22 cellular contexts compared by ENCODE assay signal in the genomic region with DNA sequence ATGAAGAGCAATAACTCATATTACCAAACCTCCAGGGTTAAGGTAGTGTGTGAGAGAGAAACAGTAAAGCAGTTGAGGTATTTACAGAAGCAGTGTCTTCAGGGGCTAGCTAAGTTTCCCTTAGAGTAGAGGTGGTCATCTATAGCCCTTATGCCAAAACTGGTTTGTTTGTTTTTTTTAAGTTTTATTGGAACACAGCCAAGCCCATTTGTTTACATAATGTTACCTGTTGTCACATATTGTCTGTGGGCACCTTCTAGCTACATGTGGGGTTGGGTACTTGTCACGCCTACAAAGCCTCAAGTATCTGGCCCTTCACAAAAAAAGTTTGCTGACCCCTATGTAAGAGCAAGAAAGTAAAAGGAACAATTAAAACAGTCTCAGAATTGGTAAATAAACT. TPM values are rescaled to one million over a fixed set of nuclear protein-coding genes. Genes with fewer than 3 reads are reported as not detected.
DNase-seq lines count a peak whose midpoint lies in the region; ATAC-seq and TF ChIP-seq lines count a peak whose summit lies in the region.
"Had no signal": no experiment of that assay in that cellular context is flagged by ENCODE, and none has a peak within 500 bp of the region (broad histone marks: within the 10 kb centered on the region; RNA-seq: fewer than 3 reads in every experiment).

No MANE protein-coding gene starts in this region.

- DNase-seq in activated naive CD4-positive, alpha-beta T cell treated with anti-CD3 and anti-CD28 coated beads, Interleukin-2, amount 10 ng/mL, durations not matched to agents 7 days and 5 days, result no peak
- DNase-seq in PC-9, result no peak
- no peak for DNase-seq in chondrocyte (ENCODE audit: low spot score)
- DNase-seq in osteoblast (ENCODE audit: insufficient read length, low spot score, missing footprints), result no peak
- no peak for DNase-seq in hippocampal formation (lab: John Stamatoyannopoulos, UW)
- no peak for DNase-seq in NCI-H1436 (lab: John Stamatoyannopoulos, UW)
- DNase-seq: activated CD4-positive, alpha-beta T cell treated with anti-CD3 and anti-CD28 coated beads, Interleukin-2, amount 50 U/mL, for 48 hours; activated naive CD4-positive, alpha-beta T cell treated with anti-CD3 and anti-CD28 coated beads, Interleukin-2, amount 50 U/mL, for 16 hours; activated T-cell treated with anti-CD3 and anti-CD28 coated beads, Interleukin-2, amount 50 U/mL, for 1 hour; foreskin fibroblast; KBM-7; NCI-H1694 treated with DMSO at 0.1 percent for 48 hours; PC-3; SHP77; stimulated activated CD4-positive, alpha-beta T cell treated with anti-CD3 and anti-CD28 coated beads, Interleukin-4, amount 100 ng/mL, for 1 hour; stimulated activated naive CD4-positive, alpha-beta T cell treated with Interleukin-2 at 50 U/mL for 16 hours; tibial artery had no signal

- CTCF ChIA-PET in activated naive CD4-positive, alpha-beta T cell treated with anti-CD3 and anti-CD28 coated beads, Interleukin-2, amount 10 ng/mL, durations not matched to agents 7 days and 5 days (lab: Charles Lee), result interaction anchor here (0.7 kb wide), 1 partner anchor 161 kb away, joined by 3 read pairs; no protein-coding TSS in a partner anchor
- CTCF ChIA-PET in PC-9 (lab: Charles Lee), result no interaction called here

- H3K4me1 Mint-ChIP-seq in activated naive CD4-positive, alpha-beta T cell treated with anti-CD3 and anti-CD28 coated beads, Interleukin-2, amount 50 U/mL, for 24 hours, result peaks cover 13% of the 10 kb centered on the region
- H3K4me1 Mint-ChIP-seq in activated naive CD4-positive, alpha-beta T cell treated with anti-CD3 and anti-CD28 coated beads, Interleukin-2, amount 10 ng/mL, durations not matched to agents 7 days and 5 days, result peaks cover 5% of the 10 kb centered on the region
- H3K4me1 Mint-ChIP-seq in chondrocyte (ENCODE audit: low read depth), result peaks cover 31% of the 10 kb centered on the region

- 0 out of 2 replicates have a peak overlapping the region, but pooled peaks have one; percentile 1 for H3K27ac ChIP-seq in PC-9
- H3K27ac ChIP-seq in osteoblast (ENCODE audit: low read depth, low read length), result peak overlapping the region; percentile 33
- H3K27ac ChIP-seq: tibial artery had no signal

- H3K4me3 ChIP-seq in PC-9 (no peak overlapping the region), osteoblast (ENCODE audit: insufficient read depth, low read length) (no peak overlapping the region)
- H3K4me3 ChIP-seq: HAP-1, tibial artery had no signal

- H3K79me2 ChIP-seq in PC-9 (ENCODE audit: low read depth) (peaks cover 9% of the 10 kb centered on the region), osteoblast (ENCODE audit: insufficient read depth, low read length) (peaks cover 42% of the 10 kb centered on the region)

- H2AFZ ChIP-seq in PC-9, result no peak overlapping the region
- no peak overlapping the region for H2AFZ ChIP-seq in osteoblast (ENCODE audit: low read length)

- POLR2A ChIA-PET in PC-9 (lab: Charles Lee; ENCODE audit: unreplicated experiment), result no interaction called here

- BruUV-seq in PC-9 (replicated peaks; lab: Mats Ljungman, UMichigan), result no TSS peak

- H3K9me3 ChIP-seq in PC-9 (ENCODE audit: insufficient read depth, low read depth) (no peaks in the 10 kb centered on the region), osteoblast (ENCODE audit: low read depth, low read length) (no peaks in the 10 kb centered on the region)
- H3K9me3 ChIP-seq: HAP-1, tibial artery had no signal

- H3K36me3 ChIP-seq in PC-9 (ENCODE audit: low read depth) (peaks cover 24% of the 10 kb centered on the region), osteoblast (ENCODE audit: insufficient read depth, low read length) (peaks cover 60% of the 10 kb centered on the region)

- peaks cover 34% of the 10 kb centered on the region for H3F3A ChIP-seq in PC-9 (ENCODE audit: insufficient read depth, low read depth)

- no peak overlapping the region for H3K4me3 Mint-ChIP-seq in activated naive CD4-positive, alpha-beta T cell treated with anti-CD3 and anti-CD28 coated beads, Interleukin-2, amount 50 U/mL, for 24 hours
- no peak overlapping the region for H3K4me3 Mint-ChIP-seq in activated naive CD4-positive, alpha-beta T cell treated with anti-CD3 and anti-CD28 coated beads, Interleukin-2, amount 10 ng/mL, durations not matched to agents 7 days and 5 days
- H3K4me3 Mint-ChIP-seq in chondrocyte (ENCODE audit: unreplicated experiment), result no peak overlapping the region
- H3K4me3 Mint-ChIP-seq: T-helper 1 cell treated with Interleukin-12 subunit alpha and Interleukin-12 subunit beta and Interleukin-4 antibody, amounts not matched to agents 30 μg/mL and 1 μg/mL, for 36 hours; WTC11 had no signal

- no peaks in the 10 kb centered on the region for H3K27me3 Mint-ChIP-seq in activated naive CD4-positive, alpha-beta T cell treated with anti-CD3 and anti-CD28 coated beads, Interleukin-2, amount 50 U/mL, for 24 hours
- no peaks in the 10 kb centered on the region for H3K27me3 Mint-ChIP-seq in activated naive CD4-positive, alpha-beta T cell treated with anti-CD3 and anti-CD28 coated beads, Interleukin-2, amount 10 ng/mL, durations not matched to agents 7 days and 5 days
- no peaks in the 10 kb centered on the region for H3K27me3 Mint-ChIP-seq in chondrocyte (ENCODE audit: low read depth)

- H3K9me2 ChIP-seq in PC-9 (ENCODE audit: insufficient read depth), result no peaks in the 10 kb centered on the region

- H3K9me3 Mint-ChIP-seq in activated naive CD4-positive, alpha-beta T cell treated with anti-CD3 and anti-CD28 coated beads, Interleukin-2, amount 50 U/mL, for 24 hours, result no peaks in the 10 kb centered on the region
- H3K9me3 Mint-ChIP-seq in activated naive CD4-positive, alpha-beta T cell treated with anti-CD3 and anti-CD28 coated beads, Interleukin-2, amount 10 ng/mL, durations not matched to agents 7 days and 5 days, result no peaks in the 10 kb centered on the region
- no peaks in the 10 kb centered on the region for H3K9me3 Mint-ChIP-seq in chondrocyte (ENCODE audit: low read depth)
- H3K9me3 Mint-ChIP-seq: T-helper 1 cell treated with Interleukin-12 subunit alpha and Interleukin-12 subunit beta and Interleukin-4 antibody, amounts not matched to agents 30 μg/mL and 1 μg/mL, for 36 hours; WTC11 had no signal

- peaks cover 13% of the 10 kb centered on the region for H4K20me1 ChIP-seq in PC-9 (ENCODE audit: insufficient read depth)
- H4K20me1 ChIP-seq in osteoblast (ENCODE audit: insufficient read depth, low read length), result peaks cover 37% of the 10 kb centered on the region

- H3K27me3 ChIP-seq in PC-9 (ENCODE audit: insufficient read depth, low read depth), result no peaks in the 10 kb centered on the region
- no peaks in the 10 kb centered on the region for H3K27me3 ChIP-seq in osteoblast (ENCODE audit: insufficient read depth, low read length)
- H3K27me3 ChIP-seq: tibial artery had no signal

- no peak for TF ChIP-seq CTCF in PC-9 (conservative IDR thresholded peaks at IDR 0.05)
- TF ChIP-seq CTCF in chondrocyte (IDR thresholded peaks at IDR 0.05), result no peak
- TF ChIP-seq CTCF in osteoblast (IDR thresholded peaks at IDR 0.05; ENCODE audit: extremely low read depth, low read depth, low read length), result no peak

- peaks cover 9% of the 10 kb centered on the region; the same call in 1 of the 2 replicates for H3K4me1 ChIP-seq in PC-9 (replicated peaks; ENCODE audit: insufficient read depth)
- H3K4me1 ChIP-seq in osteoblast (ENCODE audit: insufficient read depth, low read length), result peaks cover 7% of the 10 kb centered on the region
- H3K4me1 ChIP-seq: HAP-1 had no signal

- no peak overlapping the region for H3K4me2 ChIP-seq in PC-9
- H3K4me2 ChIP-seq in osteoblast (ENCODE audit: insufficient read depth, low read length), result no peak overlapping the region

- H3K36me3 Mint-ChIP-seq in activated naive CD4-positive, alpha-beta T cell treated with anti-CD3 and anti-CD28 coated beads, Interleukin-2, amount 50 U/mL, for 24 hours, result peaks cover 13% of the 10 kb centered on the region
- H3K36me3 Mint-ChIP-seq in activated naive CD4-positive, alpha-beta T cell treated with anti-CD3 and anti-CD28 coated beads, Interleukin-2, amount 10 ng/mL, durations not matched to agents 7 days and 5 days, result peaks cover 54% of the 10 kb centered on the region
- H3K36me3 Mint-ChIP-seq in chondrocyte (ENCODE audit: low read depth), result peaks cover 28% of the 10 kb centered on the region

- intact Hi-C loops in PC-9 (cut with micrococcal nuclease; ENCODE audit: unreplicated experiment), result no loop called here

- H3K27ac Mint-ChIP-seq in activated naive CD4-positive, alpha-beta T cell treated with anti-CD3 and anti-CD28 coated beads, Interleukin-2, amount 50 U/mL, for 24 hours, result peak overlapping the region; percentile 66
- no peak overlapping the region for H3K27ac Mint-ChIP-seq in activated naive CD4-positive, alpha-beta T cell treated with anti-CD3 and anti-CD28 coated beads, Interleukin-2, amount 10 ng/mL, durations not matched to agents 7 days and 5 days
- H3K27ac Mint-ChIP-seq in chondrocyte (ENCODE audit: unreplicated experiment), result peak overlapping the region; percentile 45
- H3K27ac Mint-ChIP-seq: T-helper 1 cell treated with Interleukin-12 subunit alpha and Interleukin-12 subunit beta and Interleukin-4 antibody, amounts not matched to agents 30 μg/mL and 1 μg/mL, for 36 hours; WTC11 had no signal

- no peak for ATAC-seq in HG02885 (IDR thresholded peaks at IDR 0.05; ENCODE audit: poor library complexity, unreplicated experiment)
- ATAC-seq: PC-3, WTC11 had no signal

RNA-seq across cellular contexts. Expression of gene ACTR2, which starts 39.4 kb away (rescaled TPM):
- total RNA-seq in PC-9 (2021) (170 and 246 TPM in 2 replicates), chondrocyte (323 to 449 TPM (median 429 TPM) in 3 replicates), osteoblast (110 and 114 TPM in 2 replicates)
